13 cellular contexts compared by ENCODE assay signal in the genomic region with DNA sequence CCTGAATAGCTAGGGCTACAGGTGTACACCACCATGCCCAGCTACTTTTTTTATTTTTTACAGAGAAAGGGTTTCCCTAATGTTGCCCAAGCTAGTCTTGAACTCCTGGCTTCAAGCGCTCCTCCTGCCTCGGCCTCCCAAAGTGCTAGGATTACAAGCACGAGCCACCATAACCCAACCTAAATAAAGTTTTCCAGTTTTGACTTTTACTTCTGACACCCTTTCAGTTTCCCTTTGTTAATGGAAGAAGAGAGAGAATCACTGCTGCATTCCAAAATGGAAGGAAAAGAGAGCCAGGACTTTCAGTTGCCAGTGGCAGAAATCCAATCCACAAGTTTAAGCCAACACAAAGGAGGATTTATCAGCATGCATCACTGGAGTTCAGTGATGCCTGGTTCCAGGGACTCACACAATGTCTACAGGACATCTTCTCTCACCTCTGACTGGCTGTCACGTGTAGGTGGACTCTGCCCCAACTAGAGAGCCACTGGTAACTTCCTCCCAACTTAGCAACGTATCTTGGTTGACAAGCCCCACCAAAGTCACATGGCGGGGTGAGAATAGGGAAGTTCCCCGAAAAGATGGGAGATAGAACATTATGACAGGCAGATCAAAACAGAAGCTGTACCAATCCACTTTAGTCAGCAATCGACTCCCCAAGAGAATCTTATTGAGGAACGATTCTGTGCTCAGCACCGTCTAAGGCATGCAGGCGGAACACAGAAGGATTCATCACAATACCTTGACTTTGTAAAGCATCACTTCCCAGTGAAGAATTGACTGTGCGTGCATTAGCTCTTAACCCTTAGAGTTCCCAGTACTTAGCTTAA. TPM values are rescaled to one million over a fixed set of nuclear protein-coding genes. Genes with fewer than 3 reads are reported as not detected.
DNase-seq lines count a peak whose midpoint lies in the region; ATAC-seq, FAIRE-seq and TF ChIP-seq lines count a peak whose summit lies in the region.
"Had no signal": no experiment of that assay in that cellular context is flagged by ENCODE, and none has a peak within 500 bp of the region (broad histone marks: within the 10 kb centered on the region; RNA-seq: fewer than 3 reads in every experiment).

No MANE protein-coding gene starts in this region.

- no peak for TF ChIP-seq POLR2A in right lobe of liver (IDR thresholded peaks at IDR 0.05)
- TF ChIP-seq POLR2A in HepG2 (IDR thresholded peaks at IDR 0.05; ENCODE audit: insufficient read depth in 1 of 2, low read depth in 2 of 2, low read length in 2 of 2) = no peak

- H3K4me3 ChIP-seq in right lobe of liver (no peak overlapping the region), HepG2 (replicated peaks in 1 of 3; ENCODE audit: insufficient read depth in 1 of 3, low read depth in 2 of 3, low read length in 3 of 3) (no peak overlapping the region), aorta (ENCODE audit: low read length in 2 of 2) (no peak overlapping the region)
- H3K4me3 ChIP-seq: dorsolateral prefrontal cortex, smooth muscle cell, thoracic aorta had no signal

- TF ChIP-seq EP300 in HepG2 (IDR thresholded peaks at IDR 0.05; ENCODE audit: low read depth in 2 of 2, low read length in 2 of 2) = no peak
- no peak for TF ChIP-seq EP300 in HepG2 (CRISPR knock-in tag; IDR thresholded peaks at IDR 0.05; ENCODE audit: borderline replicate concordance)

- H2AFZ ChIP-seq in HepG2 (ENCODE audit: low read length) = no peak overlapping the region

- H3K9me3 ChIP-seq in right lobe of liver = no peaks in the 10 kb centered on the region
- H3K9me3 ChIP-seq in HepG2 (ENCODE audit: low read length) = no peaks in the 10 kb centered on the region
- no peaks in the 10 kb centered on the region for H3K9me3 ChIP-seq in T-helper 17 cell (ENCODE audit: control insufficient read depth, low read length, poor library complexity, severe bottlenecking)
- no peaks in the 10 kb centered on the region for H3K9me3 ChIP-seq in aorta (ENCODE audit: control insufficient read depth, low read length)
- H3K9me3 ChIP-seq: thoracic aorta had no signal

- intact Hi-C loops in right lobe of liver (cut with DNase I) (no loop called here), HepG2 (cut with micrococcal nuclease; ENCODE audit: unreplicated experiment) (no loop called here), aorta (cut with DNase I) (no loop called here)

- no TSS peak for BruUV-seq in HepG2 (replicated peaks; lab: Mats Ljungman, UMichigan)

- no peaks in the 10 kb centered on the region for H3K36me3 Mint-ChIP-seq in T-helper 17 cell (ENCODE audit: low read depth)

- no peak overlapping the region for H3K27ac Mint-ChIP-seq in T-helper 17 cell

- TF ChIP-seq RAD21 in HepG2 (CRISPR knock-in tag; IDR thresholded peaks at IDR 0.05) = no peak

- H3K4me2 ChIP-seq in HepG2 (ENCODE audit: low read depth, low read length) = no peak overlapping the region
- H3K4me2 ChIP-seq: smooth muscle cell had no signal

- no peaks in the 10 kb centered on the region for H4K20me1 ChIP-seq in HepG2 (ENCODE audit: insufficient read depth, low read length)

- no peaks in the 10 kb centered on the region for H3K79me2 ChIP-seq in HepG2 (ENCODE audit: insufficient read depth, low read length)

- H3K27ac ChIP-seq in right lobe of liver (peak overlapping the region in 1 of 3 donors; percentile 29), HepG2 (ENCODE audit: extremely low read length, insufficient read depth, low read length) (no peak overlapping the region), aorta (ENCODE audit: low read depth in 1 of 2, low read length in 2 of 2) (no peak overlapping the region)
- H3K27ac ChIP-seq: thoracic aorta had no signal

- no peak for TF ChIP-seq CTCF in right lobe of liver (IDR thresholded peaks at IDR 0.05)
- TF ChIP-seq CTCF in HepG2 (CRISPR knock-in tag; IDR thresholded peaks at IDR 0.05) = no peak

- peak; percentile 49 to 69 (median 60) for ATAC-seq in right lobe of liver
- ATAC-seq in HepG2 = no peak
- peak; percentile 62 for ATAC-seq in T-helper 17 cell
- ATAC-seq in left lobe of liver = peak; percentile 51
- ATAC-seq in aorta (ENCODE audit: low FRiP score) = peak; percentile 52

- no peaks in the 10 kb centered on the region for H3K4me1 ChIP-seq in right lobe of liver
- no peaks in the 10 kb centered on the region for H3K4me1 ChIP-seq in HepG2 (ENCODE audit: insufficient read depth, low read length)
- no peaks in the 10 kb centered on the region for H3K4me1 ChIP-seq in aorta (ENCODE audit: control insufficient read depth in 1 of 2, insufficient read depth in 2 of 2, low read length in 2 of 2)

- H3K27me3 Mint-ChIP-seq in T-helper 17 cell = peaks cover 12% of the 10 kb centered on the region

- no peak for FAIRE-seq in HepG2 (lab: Jason Lieb, UNC)
- FAIRE-seq: kidney had no signal

- H3K36me3 ChIP-seq in right lobe of liver = no peaks in the 10 kb centered on the region
- H3K36me3 ChIP-seq in HepG2 (replicated peaks in 1 of 2; ENCODE audit: control insufficient read depth in 1 of 2, insufficient read depth in 2 of 2, low read length in 2 of 2) = no peaks in the 10 kb centered on the region
- H3K36me3 ChIP-seq in aorta (ENCODE audit: control insufficient read depth in 1 of 2, insufficient read depth in 2 of 2, low read length in 1 of 2) = no peaks in the 10 kb centered on the region
- H3K36me3 ChIP-seq: thoracic aorta had no signal

- no peak overlapping the region for H3K9ac ChIP-seq in HepG2 (ENCODE audit: insufficient read depth, low read depth, low read length)

- POLR2A ChIA-PET in HepG2 (lab: Yijun Ruan, JAX) = no interaction called here

- DNase-seq in right lobe of liver = peak in 2 of 3 donors; percentile 55 to 58
- no peak for DNase-seq in HepG2 (ENCODE audit: low spot score)
- no peak for DNase-seq in T-helper 17 cell
- DNase-seq in left lobe of liver (ENCODE audit: low spot score) = no peak
- DNase-seq in aorta = peak; percentile 10 to 71
- DNase-seq in NCI-H2171 treated with DMSO at 0.1 percent for 48 hours (lab: John Stamatoyannopoulos, UW) = no peak
- DNase-seq in GM19240 (ENCODE audit: insufficient read length, low spot score) = no peak
- no peak for DNase-seq in NCI-H526 (lab: John Stamatoyannopoulos, UW)
- DNase-seq: kidney had no signal

- H3K27me3 ChIP-seq in right lobe of liver = no peaks in the 10 kb centered on the region
- H3K27me3 ChIP-seq in HepG2 (ENCODE audit: control insufficient read depth in 1 of 2, insufficient read depth in 2 of 2, low read length in 2 of 2) = peaks cover 0 to 14% of the 10 kb centered on the region in 2 experiments; a peak in 1 of 5 replicates
- H3K27me3 ChIP-seq in aorta (ENCODE audit: control insufficient read depth in 1 of 2, insufficient read depth in 2 of 2, low read length in 1 of 2) = no peaks in the 10 kb centered on the region
- H3K27me3 ChIP-seq: dorsolateral prefrontal cortex had no signal

- CTCF ChIA-PET in HepG2 (lab: Yijun Ruan, JAX; ENCODE audit: low intra/inter-chr PET ratio, low total read pairs) = no interaction called here

- 53% methylated on average over 11 of the region's 12 CpGs for WGBS in right lobe of liver (ENCODE audit: insufficient coverage, low coverage, low lambda C conversion rate, missing lambda C conversion rate)
- WGBS in HepG2 (ENCODE audit: low lambda C conversion rate) = 7% methylated on average over 9 of the region's 12 CpGs
- WGBS in aorta, 2 donors = 75 to 76% methylated on average over 12 of the region's 12 CpGs

- H3K4me1 Mint-ChIP-seq in T-helper 17 cell = peaks cover 5% of the 10 kb centered on the region

- no peak overlapping the region for H3K4me3 Mint-ChIP-seq in T-helper 17 cell

- in situ Hi-C loops in HepG2 (cut with HindIII; ENCODE audit: extremely low pct_ligation_motif_present, low pct_unique_long_range_greater_than_20kb) = no loop called here

TF ChIP-seq in HepG2, 621 proteins besides CTCF, POLR2A, EP300 and RAD21 (continues in another document):
- TF ChIP-seq MAFK (conservative IDR thresholded peaks at IDR 0.05 in 1 of 2, IDR thresholded peaks at IDR 0.05 in 1 of 2; ENCODE audit: low read length in 2 of 2) = no peak
- no peak for TF ChIP-seq ZEB1 (IDR thresholded peaks at IDR 0.05; ENCODE audit: insufficient replicate concordance, low read depth)
- no peak for TF ChIP-seq NFE2L2 (IDR thresholded peaks at IDR 0.05; ENCODE audit: low read length)
- TF ChIP-seq ONECUT2 (CRISPR knock-in tag; IDR thresholded peaks at IDR 0.05) = no peak
- TF ChIP-seq ZNF782 (CRISPR knock-in tag; IDR thresholded peaks at IDR 0.05; ENCODE audit: borderline replicate concordance) = no peak
- no peak for TF ChIP-seq HDAC2 (CRISPR knock-in tag; IDR thresholded peaks at IDR 0.05)
- no peak for TF ChIP-seq PTBP1 (IDR thresholded peaks at IDR 0.05; ENCODE audit: low read depth, low read length, poor library complexity, severe bottlenecking)
- no peak for TF ChIP-seq ZNF224 (CRISPR knock-in tag; IDR thresholded peaks at IDR 0.05)
- TF ChIP-seq KMT2B (CRISPR knock-in tag; IDR thresholded peaks at IDR 0.05) = no peak
- no peak for TF ChIP-seq GATAD1 (CRISPR knock-in tag; IDR thresholded peaks at IDR 0.05)

RNA-seq across cellular contexts. Expression of gene GAS7, which starts 46.5 kb away (rescaled TPM):
- 1 to 10 TPM; 1.6 to 7.1 (median 2.7) TPM for total RNA-seq in right lobe of liver
- 5.2 and 6.9 TPM in 2 replicates for total RNA-seq in HepG2 (2016; rRNA removed; fragmentation: Illumina TruSeq; extraction: Trizol)
- total RNA-seq in HepG2 (2016; cell fraction: cytosol; rRNA removed; fragmentation: Illumina TruSeq; extraction: Trizol; ENCODE audit: low read depth) = 1.0 and 1.4 TPM in 2 replicates
- total RNA-seq in HepG2 (2016; cell fraction: insoluble cytoplasmic fraction; rRNA removed; fragmentation: Illumina TruSeq; extraction: Trizol) = 4.7 and 6.1 TPM in 2 replicates
- total RNA-seq in HepG2 (2016; cell fraction: membrane; rRNA removed; fragmentation: Illumina TruSeq; extraction: Trizol) = 3.3 and 4.7 TPM in 2 replicates
- 3.9 and 4.4 TPM in 2 replicates for total RNA-seq in HepG2 (2016; cell fraction: nucleus; rRNA removed; fragmentation: Illumina TruSeq; extraction: Trizol)
- 0.55 and 1.0 TPM in 2 replicates for polyA plus RNA-seq in HepG2 (2011; rRNA removed)
- polyA plus RNA-seq in HepG2 (2011; cell fraction: cytosol; rRNA removed) = 0.29 and 0.79 TPM in 2 replicates
- 0.54 and 0.76 TPM in 2 replicates for polyA plus RNA-seq in HepG2 (2011; cell fraction: nucleus; rRNA removed)
- polyA plus RNA-seq in HepG2 (2012) = 0.34 and 0.36 TPM in 2 replicates
- 0.76 and 0.88 TPM in 2 replicates for polyA plus RNA-seq in HepG2 (2016; cell fraction: cytosol; fragmentation: Illumina TruSeq; extraction: Trizol; ENCODE audit: low read depth)
- 3.5 and 3.7 TPM in 2 replicates for polyA plus RNA-seq in HepG2 (2016; cell fraction: insoluble cytoplasmic fraction; fragmentation: Illumina TruSeq; extraction: Trizol; ENCODE audit: low read depth)
- 2.3 and 3.5 TPM in 2 replicates for polyA plus RNA-seq in HepG2 (2016; cell fraction: membrane; fragmentation: Illumina TruSeq; extraction: Trizol; ENCODE audit: low read depth)
- 2.7 and 3.7 TPM in 2 replicates for polyA plus RNA-seq in HepG2 (2016; cell fraction: nucleus; fragmentation: Illumina TruSeq; extraction: Trizol; ENCODE audit: insufficient read depth, low read depth)
- polyA minus RNA-seq in HepG2 (2011; rRNA and poly(A)+ RNA removed; ENCODE audit: low replicate concordance) = 2.3 and 4.2 TPM in 2 replicates
- polyA minus RNA-seq in HepG2 (2011; cell fraction: cytosol; rRNA and poly(A)+ RNA removed) = 1.1 and 1.7 TPM in 2 replicates
- 1.0 and 1.1 TPM in 2 replicates for polyA minus RNA-seq in HepG2 (2011; cell fraction: nucleus; rRNA and poly(A)+ RNA removed)
- 1 to 10 TPM; 1.1 to 5.2 TPM for total RNA-seq in T-helper 17 cell
- total RNA-seq in left lobe of liver = 2.4 TPM
- total RNA-seq in aorta = 100 to 1,000 TPM in 1 of 2 donors, 10 to 100 TPM in 1; 56.8 to 136 TPM
- 1 to 10 TPM; 1.2 to 7.8 TPM for polyA plus RNA-seq in aorta
- total RNA-seq: MCF 10A had no signal

Comparison
In these comparisons a context has a peak if more than half of its experiments do, and no peak if none do; other contexts are left out.
1. DNase-seq: peak in right lobe of liver (2 of 3) and aorta (2 of 2); none in HepG2 (single experiment), T-helper 17 cell (0 of 3), left lobe of liver (single experiment), NCI-H2171 treated with DMSO at 0.1 percent for 48 hours (single experiment), GM19240 (single experiment) and NCI-H526 (0 of 2).
2. RNA of gene GAS7, which starts 46.5 kb away (total RNA-seq): 56.8 to 136 TPM in aorta; 1.0 to 6.9 TPM in HepG2, 1.1 to 5.2 TPM in T-helper 17 cell, 1.6 to 7.1 TPM in right lobe of liver and 2.4 TPM in left lobe of liver (single experiment); every median in the first group is over 4 times any median in the second.